ENCODE assay signal across 27 cellular contexts in the genomic region with DNA sequence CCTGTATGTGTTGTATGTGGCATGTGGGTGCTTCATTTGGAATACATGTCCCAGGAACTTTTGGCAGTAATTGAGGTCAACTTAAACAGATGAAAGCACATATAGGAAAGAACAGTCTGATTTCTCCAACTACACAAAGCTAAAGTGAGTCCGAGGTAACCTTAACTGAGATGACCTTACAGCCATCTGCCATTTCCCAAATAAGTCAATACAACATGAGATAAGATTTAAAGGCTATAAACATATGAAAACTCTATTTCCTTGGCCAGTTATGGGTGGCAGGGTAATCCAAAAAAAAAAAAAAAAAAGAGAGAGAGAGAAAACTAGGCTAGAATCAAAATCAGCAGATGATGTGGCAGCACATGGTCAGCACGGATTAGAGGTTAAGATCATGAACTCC.
"Had no signal": no experiment of that assay in that cellular context is flagged by ENCODE, and none has a peak within 500 bp of the region (broad histone marks: within the 10 kb centered on the region; RNA-seq: fewer than 3 reads in every experiment).

No MANE protein-coding gene starts in this region.

- ATAC-seq: effector memory CD8-positive, alpha-beta T cell; esophagus mucosa; foreskin keratinocyte; gastrocnemius medialis; gastroesophageal sphincter; heart left ventricle; heart right ventricle had no signal

- H3K27ac ChIP-seq: colonic mucosa, coronary artery, dorsolateral prefrontal cortex, epithelial cell of prostate, esophagus muscularis mucosa, esophagus squamous epithelium, foreskin keratinocyte, gastrocnemius medialis, gastroesophageal sphincter, heart left ventricle, heart right ventricle had no signal

- DNase-seq: colonic mucosa; cortex of kidney; dermis blood vessel endothelial cell; dorsolateral prefrontal cortex; effector CD4-positive, alpha-beta T cell; effector CD8-positive, alpha-beta T cell; effector memory CD4-positive, alpha-beta T cell; effector memory CD8-positive, alpha-beta T cell; endodermal cell; erythroblast; esophagus squamous epithelium; foreskin fibroblast; foreskin keratinocyte; foreskin melanocyte; gastrocnemius medialis; glutamatergic neuron; head of caudate nucleus; heart left ventricle; heart right ventricle had no signal

- H3K36me3 ChIP-seq: colonic mucosa, esophagus muscularis mucosa, esophagus squamous epithelium, gastrocnemius medialis, gastroesophageal sphincter, heart left ventricle, heart right ventricle had no signal

- H3K4me1 ChIP-seq: colonic mucosa, esophagus muscularis mucosa, esophagus squamous epithelium, foreskin keratinocyte, gastrocnemius medialis, gastroesophageal sphincter, heart left ventricle, heart right ventricle had no signal

- H3K9me3 ChIP-seq: colonic mucosa, esophagus muscularis mucosa, esophagus squamous epithelium, gastrocnemius medialis, gastroesophageal sphincter had no signal

- FAIRE-seq: endometrium, endothelial cell of umbilical vein, frontal cortex had no signal

- H3K27me3 ChIP-seq: colonic mucosa, dorsolateral prefrontal cortex, esophagus muscularis mucosa, esophagus squamous epithelium, foreskin keratinocyte, gastrocnemius medialis, gastroesophageal sphincter, heart left ventricle, heart right ventricle had no signal

- H3K4me3 ChIP-seq: colonic mucosa, coronary artery, dorsolateral prefrontal cortex, esophagus muscularis mucosa, esophagus squamous epithelium, gastrocnemius medialis, gastroesophageal sphincter, heart left ventricle, heart right ventricle had no signal
